Comparison of ENCODE assay signal across 8 cellular contexts in the genomic region with DNA sequence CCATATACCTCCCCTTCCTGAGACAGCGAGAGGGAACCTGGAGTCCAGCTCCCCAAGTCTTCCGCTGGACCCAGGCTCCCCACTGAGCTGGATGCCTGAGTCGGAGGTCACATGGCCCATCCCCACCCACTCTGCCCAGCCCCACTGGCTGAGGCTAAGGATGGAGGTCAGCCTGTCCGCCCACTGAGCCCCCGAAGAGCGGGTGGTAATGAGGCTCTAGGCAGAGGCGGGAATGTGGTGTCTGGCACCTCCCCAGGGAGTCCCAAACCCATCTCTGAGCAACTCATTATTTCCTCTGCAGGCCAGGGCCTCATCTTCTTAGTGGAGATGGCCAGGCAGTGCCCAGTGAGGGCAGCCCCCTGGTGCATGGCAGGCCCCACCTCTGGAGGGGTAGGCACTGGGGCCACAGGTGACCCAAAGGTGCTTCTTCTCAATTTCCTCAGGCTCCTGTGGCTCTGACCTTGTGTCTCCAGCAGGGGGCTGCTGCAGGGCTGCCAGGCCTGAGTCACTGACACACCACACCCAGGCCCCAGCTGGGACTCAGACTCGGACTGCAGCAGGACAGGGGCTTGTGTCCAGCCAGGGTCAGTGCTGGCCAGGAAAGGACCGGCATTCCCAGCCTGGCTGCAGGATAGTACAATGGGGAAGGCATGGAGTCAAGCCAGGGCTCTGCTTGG. TPM values are rescaled to one million over a fixed set of nuclear protein-coding genes. Genes with fewer than 3 reads are reported as not detected.
A peak's percentile ranks its signal among the peaks of the same experiment; 100 is the strongest.
DNase-seq lines count a peak whose midpoint lies in the region; ATAC-seq and TF ChIP-seq lines count a peak whose summit lies in the region.

No MANE protein-coding gene starts in this region.

- intact Hi-C loops in PC-3 (cut with micrococcal nuclease): loop anchor here (5.0 kb wide), 1 partner anchor 212 kb away; no protein-coding TSS in a partner anchor
- intact Hi-C loops in psoas muscle (cut with DNase I): loop anchor here (5.0 to 10.0 kb wide), 3 partner anchors 97 to 212 kb away; no protein-coding TSS in a partner anchor

- TF ChIP-seq POLR2A in gastroesophageal sphincter (IDR thresholded peaks at IDR 0.05): no peak

- 40% methylated on average over 1 of the region's 9 CpGs for WGBS in gastroesophageal sphincter (ENCODE audit: low coverage in 1 of 2), 2 donors
- 68 to 76% (median 75%) methylated on average over 7 to 9 of the region's 9 CpGs for WGBS in psoas muscle, 3 donors

- no peak overlapping the region for H3K4me2 ChIP-seq in PC-3 (ENCODE audit: low read length)

- H4K20me1 ChIP-seq in PC-3 (ENCODE audit: low read length): no peaks in the 10 kb centered on the region

- peaks cover 12% of the 10 kb centered on the region for H3K36me3 Mint-ChIP-seq in CD4-positive, CD25-positive, alpha-beta regulatory T cell

- CTCF ChIA-PET in PC-3 (lab: Charles Lee): interaction anchor here (0.6 to 1.6 kb wide), 5 partner anchors 16 to 229 kb away, joined by 4 to 10 read pairs (median 7); no protein-coding TSS in a partner anchor

- no peaks in the 10 kb centered on the region for H3F3A ChIP-seq in PC-3 (ENCODE audit: low read length, unreplicated experiment)

- ATAC-seq in CD4-positive, CD25-positive, alpha-beta regulatory T cell (ENCODE audit: low read depth in 2 of 2): peak; percentile 54 to 61
- peak; percentile 89 for ATAC-seq in PC-3
- ATAC-seq in gastroesophageal sphincter: peak; percentile 74
- peak; percentile 68 to 78 (median 72) for ATAC-seq in psoas muscle

- H3K4me1 Mint-ChIP-seq in CD4-positive, CD25-positive, alpha-beta regulatory T cell: peaks cover 0 to 19% (median 10%) of the 10 kb centered on the region in 4 donors

- H3K27me3 Mint-ChIP-seq in CD4-positive, CD25-positive, alpha-beta regulatory T cell: peaks cover 6% of the 10 kb centered on the region

- peaks cover 24% of the 10 kb centered on the region for H3K36me3 ChIP-seq in CD4-positive, CD25-positive, alpha-beta regulatory T cell (ENCODE audit: control insufficient read depth, insufficient read depth, low read length)
- H3K36me3 ChIP-seq in PC-3 (ENCODE audit: low read depth, low read length) (peaks cover 11% of the 10 kb centered on the region; the same call in 1 of the 2 replicates), gastroesophageal sphincter (peaks cover 0 to 49% of the 10 kb centered on the region in 2 donors), psoas muscle (ENCODE audit: insufficient read depth in 1 of 2, low read depth in 1 of 2) (peaks cover 0 to 30% of the 10 kb centered on the region in 2 donors)

- no peak overlapping the region for H2AFZ ChIP-seq in PC-3 (ENCODE audit: low read length)

- no TSS peak for BruUV-seq in PC-3 (replicated peaks; lab: Mats Ljungman, UMichigan)

- peaks cover 0 to 2% (median 0%) of the 10 kb centered on the region in 7 donors for H3K9me3 Mint-ChIP-seq in CD4-positive, CD25-positive, alpha-beta regulatory T cell

- H3K9ac ChIP-seq in PC-3 (ENCODE audit: low read length): no peak overlapping the region

- no peaks in the 10 kb centered on the region for H3K4me1 ChIP-seq in CD4-positive, CD25-positive, alpha-beta regulatory T cell (ENCODE audit: control insufficient read depth, insufficient read depth, low read length, poor library complexity, severe bottlenecking)
- H3K4me1 ChIP-seq in PC-3 (ENCODE audit: insufficient read depth, low read length): no peaks in the 10 kb centered on the region; the same call in 1 of the 2 replicates
- peaks cover 0 to 52% (median 30%) of the 10 kb centered on the region in 3 donors for H3K4me1 ChIP-seq in gastroesophageal sphincter
- peaks cover 9% of the 10 kb centered on the region for H3K4me1 ChIP-seq in psoas muscle

- TF ChIP-seq CTCF in PC-3 (conservative IDR thresholded peaks at IDR 0.05; ENCODE audit: low read depth, low read length) (peak; percentile 85), gastroesophageal sphincter (IDR thresholded peaks at IDR 0.05) (peak in 3 of 4 experiments; percentile 57 to 66 (median 63)), psoas muscle (IDR thresholded peaks at IDR 0.05) (peak; percentile 51)

- H3K27me3 ChIP-seq in CD4-positive, CD25-positive, alpha-beta regulatory T cell (ENCODE audit: control insufficient read depth, insufficient read depth, low read length): no peaks in the 10 kb centered on the region
- peaks cover 5% of the 10 kb centered on the region; the same call in 1 of the 2 replicates for H3K27me3 ChIP-seq in PC-3 (ENCODE audit: low read length)
- H3K27me3 ChIP-seq in gastroesophageal sphincter: peaks cover 6% of the 10 kb centered on the region
- H3K27me3 ChIP-seq in psoas muscle (ENCODE audit: insufficient read depth in 3 of 3, low read length in 2 of 3): peaks cover 0 to 2% (median 0%) of the 10 kb centered on the region in 3 donors

- POLR2A ChIA-PET in PC-3 (lab: Charles Lee; ENCODE audit: unreplicated experiment): interaction anchor here (0.6 kb wide), 2 partner anchors 13 to 86 kb away, joined by 3 to 4 read pairs; no protein-coding TSS in a partner anchor

- no peaks in the 10 kb centered on the region for H3K9me2 ChIP-seq in PC-3 (replicated peaks; ENCODE audit: low read length)

- no peaks in the 10 kb centered on the region for H3K9me3 ChIP-seq in CD4-positive, CD25-positive, alpha-beta regulatory T cell (ENCODE audit: control insufficient read depth in 2 of 2, low read length in 2 of 2)
- H3K9me3 ChIP-seq in PC-3 (ENCODE audit: low read length) (no peaks in the 10 kb centered on the region), gastroesophageal sphincter (no peaks in the 10 kb centered on the region), psoas muscle (no peaks in the 10 kb centered on the region)

- H3K27ac ChIP-seq in CD4-positive, CD25-positive, alpha-beta regulatory T cell (ENCODE audit: insufficient read depth, low read length, poor library complexity, severe bottlenecking): no peak overlapping the region
- H3K27ac ChIP-seq in PC-3 (ENCODE audit: low read length): no peak overlapping the region
- peak overlapping the region in 3 of 4 donors; percentile 66 to 75 (median 69) for H3K27ac ChIP-seq in gastroesophageal sphincter
- H3K27ac ChIP-seq in psoas muscle: no peak overlapping the region

- peak overlapping the region in 1 of 3 donors; percentile 52 for H3K27ac Mint-ChIP-seq in CD4-positive, CD25-positive, alpha-beta regulatory T cell

- peak in 2 of 3 donors; percentile 37 to 65 for DNase-seq in CD4-positive, CD25-positive, alpha-beta regulatory T cell
- peak; percentile 56 for DNase-seq in H4 (ENCODE audit: low spot score)
- peak; percentile 82 for DNase-seq in PC-3
- peak; percentile 74 to 75 for DNase-seq in activated T-cell treated with anti-CD3 and anti-CD28 coated beads, Interleukin-2, amount 50 U/mL, for 48 hours
- DNase-seq in psoas muscle: peak; percentile 80 to 86
- no peak for DNase-seq in NCI-H2107 (lab: John Stamatoyannopoulos, UW)
- DNase-seq in cerebellum (ENCODE audit: low spot score): no peak

- H3K79me2 ChIP-seq in PC-3 (ENCODE audit: low read length): no peaks in the 10 kb centered on the region

- H3K4me3 Mint-ChIP-seq in CD4-positive, CD25-positive, alpha-beta regulatory T cell: no peak overlapping the region

- no peak for TF ChIP-seq EP300 in gastroesophageal sphincter (IDR thresholded peaks at IDR 0.05)

- H3K4me3 ChIP-seq in CD4-positive, CD25-positive, alpha-beta regulatory T cell (ENCODE audit: low read depth, low read length): no peak overlapping the region
- H3K4me3 ChIP-seq in PC-3 (ENCODE audit: low read length): no peak overlapping the region
- no peak overlapping the region for H3K4me3 ChIP-seq in gastroesophageal sphincter
- H3K4me3 ChIP-seq in psoas muscle: no peak overlapping the region

RNA-seq across cellular contexts. Expression of gene PDE2A, which starts 10.2 kb away (rescaled TPM):
- 6.7 TPM for total RNA-seq in CD4-positive, CD25-positive, alpha-beta regulatory T cell
- polyA plus RNA-seq in CD4-positive, CD25-positive, alpha-beta regulatory T cell: not detected
- 2.6 and 3.0 TPM in 2 replicates for total RNA-seq in H4 (2014; rRNA removed; shearing (Covaris generic))
- total RNA-seq in PC-3 (2014; rRNA removed) (2.6 and 2.7 TPM in 2 replicates), gastroesophageal sphincter (10 to 100 TPM; 31.6 to 54.2 (median 35.4) TPM), psoas muscle (10 to 100 TPM in 2 of 4 donors, 1 to 10 TPM in 2; 6.0 to 20.1 (median 10.1) TPM), cerebellum (8.4 TPM)
- 10 to 100 TPM in 1 of 3 donors, 1 to 10 TPM in 2; 6.9 to 16.6 (median 7.6) TPM for polyA plus RNA-seq in psoas muscle

Comparison
In these comparisons a context has a peak if more than half of its experiments do, and no peak if none do; other contexts are left out.
1. DNase-seq: peak in CD4-positive, CD25-positive, alpha-beta regulatory T cell (2 of 3), H4 (single experiment), PC-3 (single experiment), activated T-cell treated with anti-CD3 and anti-CD28 coated beads, Interleukin-2, amount 50 U/mL, for 48 hours (2 of 2) and psoas muscle (2 of 2); none in NCI-H2107 (single experiment) and cerebellum (single experiment).
2. H3K27ac ChIP-seq: peak in gastroesophageal sphincter (3 of 4); none in CD4-positive, CD25-positive, alpha-beta regulatory T cell (single experiment), PC-3 (single experiment) and psoas muscle (single experiment).
3. Peak in every context shown above with its lines, with median percentiles within 50 percentile points of each other: ATAC-seq and CTCF ChIP-seq.